ENCODE assay signal across 18 cellular contexts in genomic region chr10:104450954-104451353, GRCh38.
"Had no signal": no experiment of that assay in that cellular context is flagged by ENCODE, and none has a peak within 500 bp of the region (broad histone marks: within the 10 kb centered on the region; RNA-seq: fewer than 3 reads in every experiment).

No MANE protein-coding gene starts in this region.

- H3K4me3 ChIP-seq: cardiac muscle cell, left ventricle myocardium inferior, tibial artery had no signal

- H3K36me3 ChIP-seq: cardiac muscle cell, left ventricle myocardium inferior, tibial artery had no signal

- H3K9me3 ChIP-seq: left ventricle myocardium inferior, tibial artery had no signal

- H3K27ac ChIP-seq: cardiac muscle cell, left ventricle myocardium inferior had no signal

- H3K4me1 ChIP-seq: left ventricle myocardium inferior had no signal

- DNase-seq: activated CD4-positive, alpha-beta T cell treated with anti-CD3 and anti-CD28 coated beads for 48 hours; activated CD4-positive, CD25-positive, alpha-beta regulatory T cell; activated CD8-positive, alpha-beta memory T cell treated with anti-CD3 and anti-CD28 coated beads, Interleukin-2, amount 50 U/mL, for 4 hours; activated CD8-positive, alpha-beta T cell treated with anti-CD3 and anti-CD28 coated beads, Interleukin-2, amount 10 ng/mL, durations not matched to agents 7 days and 5 days; activated effector memory CD4-positive, alpha-beta T cell treated with anti-CD3 and anti-CD28 coated beads, Interleukin-2, amount 50 U/mL, for 16 hours; activated naive CD4-positive, alpha-beta T cell treated with anti-CD3 and anti-CD28 coated beads, Interleukin-2, amount 50 U/mL, for 16 hours; activated T-cell treated with anti-CD3 and anti-CD28 coated beads, Interleukin-2, amount 50 U/mL, for 4 hours; effector memory CD8-positive, alpha-beta T cell; left ventricle myocardium inferior; midbrain; posterior cingulate gyrus; stimulated activated CD4-positive, alpha-beta T cell treated with anti-CD3 and anti-CD28 coated beads, Interleukin-12 subunit alpha, Interleukin-12 subunit beta, amount 100 ng/mL, for 4 hours; stimulated activated CD4-positive, alpha-beta T cell treated with anti-CD3 and anti-CD28 coated beads, Interleukin-2, amount 100 ng/mL, for 24 hours; stimulated activated naive CD4-positive, alpha-beta T cell treated with Interleukin-2 at 50 U/mL for 16 hours; substantia nigra; T-cell had no signal

- H3K27me3 ChIP-seq: cardiac muscle cell, tibial artery had no signal
